28 cellular contexts compared by ENCODE assay signal in genomic region chr3:21117397-21117796, GRCh38.
"Had no signal": no experiment of that assay in that cellular context is flagged by ENCODE, and none has a peak within 500 bp of the region (broad histone marks: within the 10 kb centered on the region; RNA-seq: fewer than 3 reads in every experiment).

No MANE protein-coding gene starts in this region.

- H3K36me3 Mint-ChIP-seq: activated naive CD8-positive, alpha-beta T cell; naive B cell; neural progenitor cell; stimulated activated effector memory CD8-positive, alpha-beta T cell treated with anti-CD3 and anti-CD28 coated beads, Interleukin-12 subunit alpha, Interleukin-12 subunit beta, amount 100 ng/mL, for 72 hours; type B pancreatic cell had no signal

- H3K4me1 ChIP-seq: adrenal gland, ascending aorta, esophagus squamous epithelium, heart left ventricle, neural progenitor cell, testis had no signal

- H3K36me3 ChIP-seq: adrenal gland, ascending aorta, brain microvascular endothelial cell, esophagus squamous epithelium, heart left ventricle, neural progenitor cell had no signal

- DNase-seq: activated CD4-positive, alpha-beta T cell treated with anti-CD3 and anti-CD28 coated beads for 1 hour; activated CD4-positive, alpha-beta T cell treated with anti-CD3 and anti-CD28 coated beads, Interleukin-2, amount 50 U/mL, for 1 hour; activated CD8-positive, alpha-beta memory T cell treated with anti-CD3 and anti-CD28 coated beads, Interleukin-2, amount 50 U/mL, for 4 hours; activated naive CD4-positive, alpha-beta T cell; activated T-cell treated with anti-CD3 and anti-CD28 coated beads, Interleukin-2, amount 50 U/mL, for 24 hours; adrenal gland; brain microvascular endothelial cell; central memory CD4-positive, alpha-beta T cell; dermis blood vessel endothelial cell; effector memory CD4-positive, alpha-beta T cell; esophagus squamous epithelium; heart left ventricle; left cardiac atrium; mesendoderm; mucosa of descending colon; naive B cell; posterior cingulate gyrus; small intestine; stimulated activated CD4-positive, alpha-beta T cell treated with anti-CD3 and anti-CD28 coated beads, Interleukin-2, amount 100 ng/mL, for 24 hours; testis had no signal

- H3K27ac Mint-ChIP-seq: activated naive CD8-positive, alpha-beta T cell; activated T-cell treated with anti-CD3 and anti-CD28 coated beads, Interleukin-2, amount 50 U/mL, for 24 hours; activated T-helper 17 cell treated with anti-CD3 and anti-CD28 coated beads, Interleukin-2, amount 50 U/mL, for 72 hours; naive B cell; neural progenitor cell; stimulated activated effector memory CD8-positive, alpha-beta T cell treated with anti-CD3 and anti-CD28 coated beads, Interleukin-12 subunit alpha, Interleukin-12 subunit beta, amount 100 ng/mL, for 72 hours; type B pancreatic cell had no signal

- H3K4me3 ChIP-seq: adrenal gland, ascending aorta, esophagus squamous epithelium, heart left ventricle, mucosa of descending colon, neural progenitor cell, testis had no signal

- ATAC-seq: activated T-helper 17 cell treated with anti-CD3 and anti-CD28 coated beads, Interleukin-2, amount 50 U/mL, for 72 hours; heart left ventricle; left cardiac atrium; mucosa of descending colon; sciatic nerve; stimulated activated effector memory CD8-positive, alpha-beta T cell treated with anti-CD3 and anti-CD28 coated beads, Interleukin-12 subunit alpha, Interleukin-12 subunit beta, amount 100 ng/mL, for 72 hours had no signal

- FAIRE-seq: islet of Langerhans, small intestine had no signal

- H3K9me3 Mint-ChIP-seq: neural progenitor cell, type B pancreatic cell had no signal

- H3K27ac ChIP-seq: adrenal gland, ascending aorta, brain microvascular endothelial cell, esophagus squamous epithelium, heart left ventricle, neural progenitor cell, testis had no signal

- H3K27me3 Mint-ChIP-seq: activated naive CD8-positive, alpha-beta T cell; activated T-cell treated with anti-CD3 and anti-CD28 coated beads, Interleukin-2, amount 50 U/mL, for 24 hours; activated T-helper 17 cell treated with anti-CD3 and anti-CD28 coated beads, Interleukin-2, amount 50 U/mL, for 72 hours; naive B cell; type B pancreatic cell had no signal

- H3K27me3 ChIP-seq: adrenal gland, ascending aorta, brain microvascular endothelial cell, esophagus squamous epithelium, heart left ventricle, neural progenitor cell, testis had no signal

- H3K9me3 ChIP-seq: adrenal gland, testis had no signal

- H3K4me1 Mint-ChIP-seq: activated T-helper 17 cell treated with anti-CD3 and anti-CD28 coated beads, Interleukin-2, amount 50 U/mL, for 72 hours; naive B cell; neural progenitor cell; stimulated activated effector memory CD8-positive, alpha-beta T cell treated with anti-CD3 and anti-CD28 coated beads, Interleukin-12 subunit alpha, Interleukin-12 subunit beta, amount 100 ng/mL, for 72 hours had no signal

- H3K4me3 Mint-ChIP-seq: activated naive CD8-positive, alpha-beta T cell; activated T-cell treated with anti-CD3 and anti-CD28 coated beads, Interleukin-2, amount 50 U/mL, for 24 hours; activated T-helper 17 cell treated with anti-CD3 and anti-CD28 coated beads, Interleukin-2, amount 50 U/mL, for 72 hours; naive B cell; neural progenitor cell; stimulated activated effector memory CD8-positive, alpha-beta T cell treated with anti-CD3 and anti-CD28 coated beads, Interleukin-12 subunit alpha, Interleukin-12 subunit beta, amount 100 ng/mL, for 72 hours; type B pancreatic cell had no signal
